In the genomic region with DNA sequence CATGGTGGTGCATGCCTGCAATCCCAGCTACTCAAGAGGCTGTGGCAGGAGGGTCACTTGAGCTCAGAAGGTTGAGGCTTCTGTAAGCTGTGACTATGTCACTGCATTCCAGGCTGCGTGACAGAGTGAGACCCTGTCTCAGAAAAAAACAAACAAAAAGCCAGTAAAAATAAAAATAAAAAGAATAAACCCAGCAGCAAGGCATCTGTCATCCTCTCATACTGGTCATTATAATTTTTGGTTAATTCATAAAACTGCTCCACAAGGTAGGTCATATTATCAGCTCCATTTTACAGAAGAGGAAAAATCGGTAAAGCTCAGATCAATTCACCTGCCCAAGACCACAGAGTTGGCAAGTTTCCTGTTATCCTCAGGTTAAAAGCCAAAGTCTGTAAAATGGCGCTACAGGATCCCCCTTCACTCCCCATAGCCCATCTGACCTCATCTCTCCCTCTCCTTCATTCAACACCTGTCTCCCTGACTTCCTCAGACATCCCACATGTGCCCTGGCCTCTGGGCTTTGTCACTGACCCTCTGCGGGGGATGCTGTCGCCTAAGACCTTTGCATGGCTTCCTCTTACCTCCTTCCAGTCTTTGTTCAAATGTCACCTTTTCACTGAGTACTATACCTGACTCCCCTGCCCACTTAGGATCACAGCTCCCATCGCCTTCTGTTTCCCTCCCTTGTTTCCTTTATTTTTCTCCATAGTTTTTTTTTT, we compare ENCODE assay signal across 23 cellular contexts.
DNase-seq lines count a peak whose midpoint lies in the region; ATAC-seq, FAIRE-seq and TF ChIP-seq lines count a peak whose summit lies in the region.
"Had no signal": no experiment of that assay in that cellular context is flagged by ENCODE, and none has a peak within 500 bp of the region (broad histone marks: within the 10 kb centered on the region; RNA-seq: fewer than 3 reads in every experiment).

No MANE protein-coding gene starts in this region.

- H3K14ac ChIP-seq in H1 (ENCODE audit: insufficient read length), result no peak overlapping the region

- intact Hi-C loops in Panc1 (cut with micrococcal nuclease; ENCODE audit: unreplicated experiment), result loop anchor here (1.0 kb wide), 1 partner anchor 33 kb away; no protein-coding TSS in a partner anchor
- intact Hi-C loops in A673 (cut with micrococcal nuclease; ENCODE audit: unreplicated experiment), result no loop called here

- H2BK120ac ChIP-seq in H1 (replicated peaks; ENCODE audit: low read depth, low read length), result no peak overlapping the region

- WGBS in H1 (ENCODE audit: extremely low coverage in 1 of 2, insufficient coverage in 1 of 2, insufficient read length in 1 of 2, insufficient replicate concordance in 2 of 2, low coverage in 1 of 2, low lambda C conversion rate in 2 of 2, missing lambda C conversion rate in 1 of 2), 2 experiments, result 85% methylated on average over 6 of the region's 6 CpGs; no CpG with 5 or more reads in 1 of the 2 experiments
- WGBS in smooth muscle cell (ENCODE audit: low lambda C conversion rate), result 91% methylated on average over 6 of the region's 6 CpGs

- H3F3A ChIP-seq in smooth muscle cell (ENCODE audit: low read depth), result peaks cover 7% of the 10 kb centered on the region

- H3K27ac ChIP-seq in Panc1 (ENCODE audit: low read length), result peak overlapping the region; percentile 100
- no peak overlapping the region for H3K27ac ChIP-seq in H1 (ENCODE audit: low read depth, low read length)
- peak overlapping the region; percentile 25 for H3K27ac ChIP-seq in smooth muscle cell (ENCODE audit: low read depth)
- no peak overlapping the region for H3K27ac ChIP-seq in A673 (ENCODE audit: low read depth, low read length, poor library complexity, severe bottlenecking)
- H3K27ac ChIP-seq: gastroesophageal sphincter had no signal

- H4K20me1 ChIP-seq in H1 (replicated peaks in 1 of 2; ENCODE audit: control insufficient read depth in 1 of 2, insufficient read depth in 2 of 2, low read length in 2 of 2) (no peaks in the 10 kb centered on the region), smooth muscle cell (ENCODE audit: low read depth) (no peaks in the 10 kb centered on the region)

- no peaks in the 10 kb centered on the region for H3K4me1 Mint-ChIP-seq in activated T-cell treated with anti-CD3 and anti-CD28 coated beads, Interleukin-2, amount 50 U/mL, for 72 hours (ENCODE audit: low read depth)
- H3K4me1 Mint-ChIP-seq: activated CD4-positive, alpha-beta memory T cell treated with anti-CD3 and anti-CD28 coated beads, Interleukin-2, amount 10 ng/mL, durations not matched to agents 7 days and 5 days; nephron had no signal

- in situ Hi-C loops in Panc1 (cut with HindIII; ENCODE audit: low pct_unique_long_range_greater_than_20kb, low sequenced_read_pairs), result no loop called here

- H4K91ac ChIP-seq in H1 (replicated peaks; ENCODE audit: insufficient read length, low read length), result no peak overlapping the region

- no peak overlapping the region for H3K4me3 ChIP-seq in Panc1 (ENCODE audit: low read depth in 2 of 2, low read length in 2 of 2)
- H3K4me3 ChIP-seq in H1 (ENCODE audit: extremely low read depth in 1 of 4, insufficient read depth in 2 of 4, low read depth in 3 of 4, low read length in 4 of 4), result no peak overlapping the region
- no peak overlapping the region for H3K4me3 ChIP-seq in smooth muscle cell
- H3K4me3 ChIP-seq in A673 (ENCODE audit: low read depth, low read length, poor library complexity, severe bottlenecking), result no peak overlapping the region
- H3K4me3 ChIP-seq: gastroesophageal sphincter, transverse colon had no signal

- no peak overlapping the region for H3K4me3 Mint-ChIP-seq in activated T-cell treated with anti-CD3 and anti-CD28 coated beads, Interleukin-2, amount 50 U/mL, for 72 hours
- H3K4me3 Mint-ChIP-seq: activated CD4-positive, alpha-beta memory T cell treated with anti-CD3 and anti-CD28 coated beads, Interleukin-2, amount 10 ng/mL, durations not matched to agents 7 days and 5 days; effector memory CD8-positive, alpha-beta T cell; nephron had no signal

- no peaks in the 10 kb centered on the region for H3K9me3 Mint-ChIP-seq in activated T-cell treated with anti-CD3 and anti-CD28 coated beads, Interleukin-2, amount 50 U/mL, for 72 hours
- H3K9me3 Mint-ChIP-seq: activated CD4-positive, alpha-beta memory T cell treated with anti-CD3 and anti-CD28 coated beads, Interleukin-2, amount 10 ng/mL, durations not matched to agents 7 days and 5 days; effector memory CD8-positive, alpha-beta T cell; nephron had no signal

- H3K79me1 ChIP-seq in H1 (ENCODE audit: low read depth, low read length), result no peaks in the 10 kb centered on the region

- peak overlapping the region; percentile 90; the same call in 1 of the 2 replicates for H2BK20ac ChIP-seq in H1 (ENCODE audit: low read length)

- H3K9ac ChIP-seq in H1 (replicated peaks in 1 of 4; ENCODE audit: extremely low read depth in 1 of 4, low read depth in 3 of 4, low read length in 3 of 4), result no peak overlapping the region
- H3K9ac ChIP-seq in smooth muscle cell (ENCODE audit: low read depth), result no peak overlapping the region

- no peaks in the 10 kb centered on the region for H3K9me3 ChIP-seq in Panc1 (ENCODE audit: control insufficient read depth, insufficient read depth, low read depth, low read length)
- no peaks in the 10 kb centered on the region for H3K9me3 ChIP-seq in H1 (ENCODE audit: insufficient read depth in 2 of 2, low read depth in 1 of 2, low read length in 1 of 2)
- no peaks in the 10 kb centered on the region for H3K9me3 ChIP-seq in smooth muscle cell (replicated peaks; ENCODE audit: low read depth)
- H3K9me3 ChIP-seq in A673 (ENCODE audit: low read depth, low read length, poor library complexity, severe bottlenecking), result no peaks in the 10 kb centered on the region
- H3K9me3 ChIP-seq: gastroesophageal sphincter, transverse colon had no signal

- no peaks in the 10 kb centered on the region for H3K27me3 Mint-ChIP-seq in activated T-cell treated with anti-CD3 and anti-CD28 coated beads, Interleukin-2, amount 50 U/mL, for 72 hours (ENCODE audit: low read depth)
- H3K27me3 Mint-ChIP-seq: activated CD4-positive, alpha-beta memory T cell treated with anti-CD3 and anti-CD28 coated beads, Interleukin-2, amount 10 ng/mL, durations not matched to agents 7 days and 5 days; effector memory CD8-positive, alpha-beta T cell had no signal

- H3K4ac ChIP-seq in H1 (replicated peaks; ENCODE audit: insufficient read length, low read depth, low read length), result no peak overlapping the region

- H3K4me2 ChIP-seq in H1 (ENCODE audit: insufficient read depth in 1 of 2, low read depth in 2 of 2, low read length in 2 of 2) (no peak overlapping the region; a peak in 1 of 4 replicates), smooth muscle cell (no peak overlapping the region)

- H3K27ac Mint-ChIP-seq in activated T-cell treated with anti-CD3 and anti-CD28 coated beads, Interleukin-2, amount 50 U/mL, for 72 hours, result peak overlapping the region; percentile 4
- H3K27ac Mint-ChIP-seq: activated CD4-positive, alpha-beta memory T cell treated with anti-CD3 and anti-CD28 coated beads, Interleukin-2, amount 10 ng/mL, durations not matched to agents 7 days and 5 days; effector memory CD8-positive, alpha-beta T cell; nephron had no signal

- H3K56ac ChIP-seq in H1 (replicated peaks; ENCODE audit: insufficient read length, low read depth, low read length), result no peak overlapping the region

- 0 out of 2 replicates have a peak overlapping the region, but pooled peaks have one; percentile 72 for H2BK12ac ChIP-seq in H1 (ENCODE audit: low read depth, low read length)

- H3K79me2 ChIP-seq in H1 (ENCODE audit: control insufficient read depth in 1 of 2, insufficient read depth in 2 of 2, low read length in 2 of 2) (no peaks in the 10 kb centered on the region), smooth muscle cell (ENCODE audit: low read depth) (no peaks in the 10 kb centered on the region)

- no peak for TF ChIP-seq EP300 in H1 (IDR thresholded peaks at IDR 0.05; ENCODE audit: borderline replicate concordance in 1 of 2, low read depth in 2 of 2, low read length in 2 of 2)

- no peaks in the 10 kb centered on the region for H3K27me3 ChIP-seq in Panc1 (ENCODE audit: control insufficient read depth, insufficient read depth, low read length)
- no peaks in the 10 kb centered on the region for H3K27me3 ChIP-seq in H1 (replicated peaks in 1 of 4; ENCODE audit: control insufficient read depth in 3 of 4, extremely low read depth in 1 of 4, insufficient read depth in 3 of 4, low read length in 3 of 4)
- no peaks in the 10 kb centered on the region for H3K27me3 ChIP-seq in smooth muscle cell (ENCODE audit: low read depth)
- no peaks in the 10 kb centered on the region for H3K27me3 ChIP-seq in A673 (replicated peaks; ENCODE audit: insufficient read depth, low read depth, low read length, poor library complexity)
- H3K27me3 ChIP-seq: gastroesophageal sphincter, transverse colon had no signal

- 0 out of 2 replicates have a peak overlapping the region, but pooled peaks have one; percentile 72 for H2BK15ac ChIP-seq in H1 (ENCODE audit: low read length)

- FAIRE-seq in H1 (lab: Jason Lieb, UNC), result no peak
- FAIRE-seq: colon had no signal

- peak overlapping the region; percentile 49; the same call in 1 of the 2 replicates for H2BK5ac ChIP-seq in H1 (ENCODE audit: low read depth, low read length)

- CTCF ChIA-PET in Panc1 (lab: Charles Lee) (interaction anchor here (0.5 to 0.7 kb wide), 3 partner anchors 11 to 98 kb away, joined by 5 to 15 read pairs (median 6); no protein-coding TSS in a partner anchor), H1 (lab: Charles Lee; ENCODE audit: partially characterized antibody) (interaction anchor here (0.9 to 2.0 kb wide), 5 partner anchors 8 to 109 kb away, joined by 3 to 10 read pairs (median 3); no protein-coding TSS in a partner anchor), A673 (lab: Charles Lee) (no interaction called here)

- no peak for TF ChIP-seq RAD21 in H1 (IDR thresholded peaks at IDR 0.05 in 1 of 2, conservative IDR thresholded peaks at IDR 0.05 in 1 of 2; ENCODE audit: low read depth in 2 of 2, low read length in 2 of 2)

- H3K36me3 ChIP-seq in Panc1 (ENCODE audit: control insufficient read depth, insufficient read depth, low read length) (no peaks in the 10 kb centered on the region), H1 (ENCODE audit: control insufficient read depth in 2 of 4, insufficient read depth in 4 of 4, low read length in 3 of 4) (no peaks in the 10 kb centered on the region), smooth muscle cell (ENCODE audit: low read depth) (no peaks in the 10 kb centered on the region), A673 (ENCODE audit: insufficient read depth, low read length, poor library complexity, severe bottlenecking) (no peaks in the 10 kb centered on the region)
- H3K36me3 ChIP-seq: gastroesophageal sphincter, transverse colon had no signal

- H3K18ac ChIP-seq in H1 (ENCODE audit: extremely low read depth, low read length), result peak overlapping the region; percentile 78

- no peaks in the 10 kb centered on the region for H3K23me2 ChIP-seq in H1 (ENCODE audit: low read depth, low read length)

- H4K8ac ChIP-seq in H1 (ENCODE audit: extremely low read depth, insufficient read depth, low read length), result no peak overlapping the region

- H2AK5ac ChIP-seq in H1 (ENCODE audit: low read depth, low read length), result no peak overlapping the region

- no peak overlapping the region for H3K23ac ChIP-seq in H1 (ENCODE audit: insufficient read length)

- BruUV-seq in Panc1 (replicated peaks; lab: Mats Ljungman, UMichigan) (no TSS peak), A673 (replicated peaks; lab: Mats Ljungman, UMichigan) (no TSS peak)

- no peak for TF ChIP-seq CTCF in Panc1 (IDR thresholded peaks at IDR 0.05)
- TF ChIP-seq CTCF in H1 (IDR thresholded peaks at IDR 0.05; ENCODE audit: control extremely low read depth in 1 of 3, insufficient read depth in 1 of 3, low read depth in 1 of 3, low read length in 3 of 3), result no peak
- TF ChIP-seq CTCF in smooth muscle cell (IDR thresholded peaks at IDR 0.05; ENCODE audit: borderline replicate concordance, insufficient read depth, poor library complexity, severe bottlenecking), result no peak
- no peak for TF ChIP-seq CTCF in A673 (conservative IDR thresholded peaks at IDR 0.05; ENCODE audit: low read depth, low read length)

- POLR2A ChIA-PET in Panc1 (lab: Charles Lee) (no interaction called here), H1 (lab: Charles Lee; ENCODE audit: partially characterized antibody) (no interaction called here), A673 (lab: Charles Lee; ENCODE audit: low non-redundant PET) (no interaction called here)

- DNase-seq in activated T-cell treated with anti-CD3 and anti-CD28 coated beads, Interleukin-2, amount 50 U/mL, for 72 hours, result no peak
- DNase-seq in activated T-cell treated with anti-CD3 and anti-CD28 coated beads for 4 hours (no peak), Panc1 (ENCODE audit: low read depth, low spot score) (no peak), H1 (ENCODE audit: low read depth in 1 of 2, low spot score in 2 of 2) (no peak), smooth muscle cell (lab: John Stamatoyannopoulos, UW; ENCODE audit: unreplicated experiment) (no peak), A673 (ENCODE audit: low spot score) (no peak), COR-L47 (lab: John Stamatoyannopoulos, UW) (no peak)
- DNase-seq: activated CD4-positive, alpha-beta memory T cell treated with anti-CD3 and anti-CD28 coated beads, Interleukin-2, amount 10 ng/mL, durations not matched to agents 7 days and 5 days; amniotic stem cell; DMS79; effector memory CD8-positive, alpha-beta T cell; GF-D8; GOT3; hypothalamus; NCI-H1105; NCI-H1930; SW 1271 had no signal

- H2AFZ ChIP-seq in H1 (ENCODE audit: low read length) (peak overlapping the region; percentile 90), smooth muscle cell (ENCODE audit: low read depth) (no peak overlapping the region)

- peaks cover 39% of the 10 kb centered on the region for H3K4me1 ChIP-seq in Panc1 (ENCODE audit: control insufficient read depth, insufficient read depth, low read length)
- peaks cover 2 to 10% (median 3%) of the 10 kb centered on the region in 4 experiments; a peak in 3 of 7 replicates for H3K4me1 ChIP-seq in H1 (replicated peaks in 1 of 4; ENCODE audit: control insufficient read depth in 3 of 4, insufficient read depth in 4 of 4, low read length in 3 of 4)
- peaks cover 3% of the 10 kb centered on the region for H3K4me1 ChIP-seq in smooth muscle cell (ENCODE audit: low read depth)
- H3K4me1 ChIP-seq in A673 (ENCODE audit: insufficient read depth, low read length, poor library complexity, severe bottlenecking), result peaks cover 21% of the 10 kb centered on the region
- H3K4me1 ChIP-seq: gastroesophageal sphincter had no signal

- H4K5ac ChIP-seq in H1 (ENCODE audit: insufficient read length, low read depth, low read length), result no peak overlapping the region

- no peaks in the 10 kb centered on the region for H3K36me3 Mint-ChIP-seq in activated T-cell treated with anti-CD3 and anti-CD28 coated beads, Interleukin-2, amount 50 U/mL, for 72 hours (ENCODE audit: insufficient read depth in 2 of 2)

- no peak for ATAC-seq in activated T-cell treated with anti-CD3 and anti-CD28 coated beads, Interleukin-2, amount 50 U/mL, for 72 hours (replicated peaks in 1 of 2)
- ATAC-seq in Panc1, result no peak
- no peak for ATAC-seq in HG02885 (IDR thresholded peaks at IDR 0.05; ENCODE audit: poor library complexity, unreplicated experiment)
- ATAC-seq: effector memory CD8-positive, alpha-beta T cell; gastroesophageal sphincter; Right ventricle myocardium inferior had no signal

- no peak for TF ChIP-seq POLR2A in H1 (IDR thresholded peaks at IDR 0.05; ENCODE audit: control extremely low read depth in 1 of 2, low read depth in 2 of 2, low read length in 2 of 2)

Comparison
In these comparisons a context has a peak if more than half of its experiments do, and no peak if none do; other contexts are left out.
1. H3K27ac ChIP-seq: peak in Panc1 (single experiment) and smooth muscle cell (single experiment); none in H1 (single experiment) and A673 (single experiment).